ENCODE assay signal across 21 cellular contexts in the genomic region with DNA sequence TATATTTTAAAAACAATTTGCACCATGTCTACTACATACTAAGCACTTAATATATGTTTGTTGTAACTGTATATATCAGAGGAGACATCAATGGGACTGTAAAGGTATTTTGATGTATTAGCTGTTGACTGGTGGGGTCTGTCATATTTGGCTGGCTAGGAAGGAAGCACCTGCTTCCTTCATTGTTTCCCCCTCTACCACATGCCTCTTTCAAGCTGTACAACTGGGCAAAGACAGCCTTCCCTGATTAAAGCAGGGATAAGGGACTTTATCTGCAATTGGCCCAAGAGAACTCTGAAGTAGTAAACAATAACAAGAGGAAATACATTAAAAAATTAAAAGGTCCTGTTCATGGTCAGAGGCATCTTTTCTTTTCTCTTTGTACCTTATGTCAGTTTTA. TPM values are rescaled to one million over a fixed set of nuclear protein-coding genes. Genes with fewer than 3 reads are reported as not detected.
A peak's percentile ranks its signal among the peaks of the same experiment; 100 is the strongest.
DNase-seq lines count a peak whose midpoint lies in the region; ATAC-seq lines count a peak whose summit lies in the region.
"Had no signal": no experiment of that assay in that cellular context is flagged by ENCODE, and none has a peak within 500 bp of the region (broad histone marks: within the 10 kb centered on the region; RNA-seq: fewer than 3 reads in every experiment).

No MANE protein-coding gene starts in this region.

- H3K9me3 Mint-ChIP-seq in activated CD4-positive, alpha-beta T cell treated with anti-CD3 and anti-CD28 coated beads, Interleukin-2, amount 10 ng/mL, durations not matched to agents 7 days and 5 days: peaks cover 5% of the 10 kb centered on the region
- H3K9me3 Mint-ChIP-seq in naive B cell: no peaks in the 10 kb centered on the region
- H3K9me3 Mint-ChIP-seq: HFFc6 had no signal

- no peaks in the 10 kb centered on the region for H3K9me3 ChIP-seq in T-helper 17 cell (ENCODE audit: control insufficient read depth, low read length, poor library complexity, severe bottlenecking)

- CTCF ChIA-PET in activated CD4-positive, alpha-beta T cell treated with anti-CD3 and anti-CD28 coated beads, Interleukin-2, amount 10 ng/mL, durations not matched to agents 7 days and 5 days (lab: Charles Lee): interaction anchor here (0.8 to 1.6 kb wide), 3 partner anchors 43 to 266 kb away, joined by 3 to 10 read pairs (median 4); partner anchors contain the start of gene TAF15

- POLR2A ChIA-PET in activated CD4-positive, alpha-beta T cell treated with anti-CD3 and anti-CD28 coated beads, Interleukin-2, amount 10 ng/mL, durations not matched to agents 7 days and 5 days (lab: Charles Lee): no interaction called here

- no peak for ATAC-seq in T-helper 17 cell
- ATAC-seq in naive B cell (ENCODE audit: low read depth in 2 of 2): peak in 1 of 2 donors; percentile 46
- ATAC-seq: K562, Panc1 had no signal

- peaks cover 14% of the 10 kb centered on the region for H3K36me3 Mint-ChIP-seq in activated CD4-positive, alpha-beta T cell treated with anti-CD3 and anti-CD28 coated beads, Interleukin-2, amount 10 ng/mL, durations not matched to agents 7 days and 5 days (ENCODE audit: low read depth)
- H3K36me3 Mint-ChIP-seq in T-helper 17 cell (ENCODE audit: low read depth): no peaks in the 10 kb centered on the region
- H3K36me3 Mint-ChIP-seq in naive B cell: no peaks in the 10 kb centered on the region

- H3K27me3 Mint-ChIP-seq in activated CD4-positive, alpha-beta T cell treated with anti-CD3 and anti-CD28 coated beads, Interleukin-2, amount 10 ng/mL, durations not matched to agents 7 days and 5 days: no peaks in the 10 kb centered on the region
- H3K27me3 Mint-ChIP-seq in T-helper 17 cell (no peaks in the 10 kb centered on the region), naive B cell (no peaks in the 10 kb centered on the region)

- DNase-seq in activated CD4-positive, alpha-beta T cell treated with anti-CD3 and anti-CD28 coated beads, Interleukin-2, amount 10 ng/mL, durations not matched to agents 7 days and 5 days: no peak
- no peak for DNase-seq in activated CD4-positive, alpha-beta T cell treated with anti-CD3 and anti-CD28 coated beads for 4 hours
- DNase-seq in GDM1 (lab: John Stamatoyannopoulos, UW): peak; percentile 45
- DNase-seq in T-helper 17 cell: no peak
- DNase-seq in naive B cell: no peak
- no peak for DNase-seq in DMS 273 (lab: John Stamatoyannopoulos, UW; ENCODE audit: unreplicated experiment)
- DNase-seq in iPS-NIHi7 (ENCODE audit: extremely low spot score): no peak
- DNase-seq in NCI-H510A (lab: John Stamatoyannopoulos, UW): no peak
- DNase-seq: 8988T, COR-L47, DMS153, HFFc6, NCI-H1048, NCI-H146, NCI-H2081, NCI-H510A treated with DMSO at 0.1 percent for 48 hours had no signal

- H3K27ac Mint-ChIP-seq in activated CD4-positive, alpha-beta T cell treated with anti-CD3 and anti-CD28 coated beads, Interleukin-2, amount 10 ng/mL, durations not matched to agents 7 days and 5 days: peak overlapping the region; percentile 25
- H3K27ac Mint-ChIP-seq in T-helper 17 cell: peak overlapping the region; percentile 97
- peak overlapping the region in 4 of 6 donors; percentile 15 to 69 (median 36) for H3K27ac Mint-ChIP-seq in naive B cell
- H3K27ac Mint-ChIP-seq: HFFc6 had no signal

- H3K4me3 Mint-ChIP-seq in activated CD4-positive, alpha-beta T cell treated with anti-CD3 and anti-CD28 coated beads, Interleukin-2, amount 10 ng/mL, durations not matched to agents 7 days and 5 days: no peak overlapping the region
- H3K4me3 Mint-ChIP-seq in T-helper 17 cell (no peak overlapping the region), naive B cell (peak overlapping the region in 3 of 8 donors; percentile 6 to 61 (median 45))
- H3K4me3 Mint-ChIP-seq: HFFc6 had no signal

- H3K4me1 Mint-ChIP-seq in activated CD4-positive, alpha-beta T cell treated with anti-CD3 and anti-CD28 coated beads, Interleukin-2, amount 10 ng/mL, durations not matched to agents 7 days and 5 days: peaks cover 54% of the 10 kb centered on the region
- peaks cover 35% of the 10 kb centered on the region for H3K4me1 Mint-ChIP-seq in T-helper 17 cell
- peaks cover 28 to 42% (median 38%) of the 10 kb centered on the region in 3 donors for H3K4me1 Mint-ChIP-seq in naive B cell

RNA-seq across cellular contexts. Expression of gene SLFN12L, which starts 5.5 kb away (rescaled TPM):
- 100 to 1,000 TPM in 1 of 2 experiments, 10 to 100 TPM in 1; 97.9 to 102 TPM for total RNA-seq in activated CD4-positive, alpha-beta T cell treated with anti-CD3 and anti-CD28 coated beads, Interleukin-2, amount 10 ng/mL, durations not matched to agents 7 days and 5 days
- total RNA-seq in T-helper 17 cell: 10 to 100 TPM; 70.0 to 90.1 TPM
- under 1 TPM in 4 of 6 donors, not detected in 2; 0.09 to 0.23 (median 0.18) TPM for polyA plus RNA-seq in naive B cell (ENCODE audit: low read depth in 6 of 6)
- total RNA-seq: HT1080, SK-MEL-5 had no signal

RNA-seq across cellular contexts. Expression of gene SLFN14, which starts 17.6 kb away (rescaled TPM):
- not detected for total RNA-seq in activated CD4-positive, alpha-beta T cell treated with anti-CD3 and anti-CD28 coated beads, Interleukin-2, amount 10 ng/mL, durations not matched to agents 7 days and 5 days
- total RNA-seq in T-helper 17 cell: 1 to 10 TPM in 1 of 2 donors, not detected in 1; 7.2 TPM
- under 1 TPM in 2 of 6 donors, not detected in 4; 0.09 to 0.36 TPM for polyA plus RNA-seq in naive B cell (ENCODE audit: low read depth in 6 of 6)
- total RNA-seq: HFFc6, HT1080, MCF 10A, SK-MEL-5 had no signal

RNA-seq across cellular contexts. Expression of gene PEX12, which starts 35.4 kb away (rescaled TPM):
- total RNA-seq in activated CD4-positive, alpha-beta T cell treated with anti-CD3 and anti-CD28 coated beads, Interleukin-2, amount 10 ng/mL, durations not matched to agents 7 days and 5 days: 1 to 10 TPM; 4.0 to 5.5 TPM
- total RNA-seq in T-helper 17 cell: 1 to 10 TPM; 3.1 to 3.6 TPM
- polyA plus RNA-seq in naive B cell (ENCODE audit: low read depth in 6 of 6): 1 to 10 TPM; 1.6 to 2.6 (median 2.4) TPM

RNA-seq across cellular contexts. Expression of gene AP2B1, which starts 44.1 kb away (rescaled TPM):
- 100 to 1,000 TPM; 180 to 185 TPM for total RNA-seq in activated CD4-positive, alpha-beta T cell treated with anti-CD3 and anti-CD28 coated beads, Interleukin-2, amount 10 ng/mL, durations not matched to agents 7 days and 5 days
- total RNA-seq in T-helper 17 cell: 100 to 1,000 TPM in 1 of 2 donors, 10 to 100 TPM in 1; 95.9 to 114 TPM
- 10 to 100 TPM; 34.1 to 52.1 (median 40.8) TPM for polyA plus RNA-seq in naive B cell (ENCODE audit: low read depth in 6 of 6)

Comparison
In these comparisons a context has a peak if more than half of its experiments do, and no peak if none do; other contexts are left out.
1. H3K27ac Mint-ChIP-seq: peak in every context shown above with its lines; median percentile 97 in T-helper 17 cell; 36 in naive B cell; 25 in activated CD4-positive, alpha-beta T cell treated with anti-CD3 and anti-CD28 coated beads, Interleukin-2, amount 10 ng/mL, durations not matched to agents 7 days and 5 days.